10 cellular contexts compared by ENCODE assay signal in the genomic region with DNA sequence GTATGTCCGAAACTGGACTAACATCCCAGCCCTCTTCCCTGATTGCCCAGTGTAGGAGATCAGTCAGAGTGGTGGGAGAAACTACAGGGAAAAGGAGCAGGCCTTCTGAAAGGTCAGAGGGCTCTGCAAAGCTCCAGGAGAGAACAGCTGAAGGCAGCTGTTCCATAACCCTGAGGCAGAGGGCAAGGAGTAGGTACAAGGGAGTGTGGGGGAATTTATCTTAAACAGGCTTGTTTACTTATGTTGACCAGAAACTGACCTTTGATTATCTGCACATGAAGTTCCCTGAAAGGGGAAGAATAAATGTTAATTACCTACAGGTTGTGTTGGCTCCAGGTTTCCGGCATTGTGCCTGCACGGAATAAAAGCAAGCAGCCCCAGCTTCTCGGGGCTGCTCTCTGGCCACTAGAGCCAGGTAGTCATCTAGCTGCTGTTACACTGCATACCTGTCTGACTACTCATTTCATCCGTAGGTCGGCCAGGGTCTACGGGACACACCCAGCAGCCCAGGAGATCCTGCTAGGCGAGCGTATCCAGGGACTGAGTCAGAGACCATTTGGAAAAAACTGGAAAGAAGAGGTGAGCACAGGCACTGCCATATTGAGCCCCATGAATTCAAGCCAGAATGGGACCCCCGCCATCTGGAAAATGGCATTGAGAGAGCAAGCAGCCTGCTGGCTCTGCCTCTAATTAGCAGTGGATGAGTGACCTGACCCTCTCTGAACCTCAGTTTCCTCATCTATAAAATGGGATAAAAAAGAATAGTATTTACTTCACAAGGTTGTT. TPM values are rescaled to one million over a fixed set of nuclear protein-coding genes. Genes with fewer than 3 reads are reported as not detected.
DNase-seq lines count a peak whose midpoint lies in the region; ATAC-seq and TF ChIP-seq lines count a peak whose summit lies in the region.
"Had no signal": no experiment of that assay in that cellular context is flagged by ENCODE, and none has a peak within 500 bp of the region (broad histone marks: within the 10 kb centered on the region; RNA-seq: fewer than 3 reads in every experiment).

No MANE protein-coding gene starts in this region.

- peak; percentile 95 for ATAC-seq in esophagus mucosa
- ATAC-seq in omental fat pad (ENCODE audit: low FRiP score): peak; percentile 78
- no peak for ATAC-seq in T-helper 17 cell
- ATAC-seq: CD8-positive, alpha-beta T cell had no signal

- H3K4me3 Mint-ChIP-seq in T-helper 17 cell: no peak overlapping the region
- H3K4me3 Mint-ChIP-seq: CD8-positive, alpha-beta T cell had no signal

- TF ChIP-seq POLR2A in Peyer's patch (IDR thresholded peaks at IDR 0.05): peak; percentile 35 to 63

- H3K27ac Mint-ChIP-seq in T-helper 17 cell: no peak overlapping the region
- H3K27ac Mint-ChIP-seq: CD8-positive, alpha-beta T cell had no signal

- peak; percentile 37 for DNase-seq in DMS153 (lab: John Stamatoyannopoulos, UW)
- peak in 2 of 3 donors; percentile 81 to 87 for DNase-seq in Peyer's patch
- no peak for DNase-seq in omental fat pad (ENCODE audit: low spot score)
- DNase-seq in GM10266 (ENCODE audit: extremely low spot score): no peak
- no peak for DNase-seq in H7
- DNase-seq in T-helper 17 cell: no peak
- DNase-seq in NCI-H1436 treated with DMSO at 0.1 percent for 48 hours (lab: John Stamatoyannopoulos, UW): no peak
- DNase-seq: CD8-positive, alpha-beta T cell; T1000 had no signal

- peaks cover 0 to 24% (median 2%) of the 10 kb centered on the region in 4 donors for H3K4me1 ChIP-seq in Peyer's patch

- peaks cover 3% of the 10 kb centered on the region for H3K36me3 Mint-ChIP-seq in T-helper 17 cell (ENCODE audit: low read depth)
- H3K36me3 Mint-ChIP-seq: CD8-positive, alpha-beta T cell had no signal

- TF ChIP-seq CTCF in Peyer's patch (IDR thresholded peaks at IDR 0.05) (peak in 2 of 6 experiments; percentile 18 to 20), omental fat pad (IDR thresholded peaks at IDR 0.05) (no peak), GM10266 (IDR thresholded peaks at IDR 0.05; ENCODE audit: control insufficient read depth, insufficient read depth, low read depth, missing control alignments) (no peak)

- H3K27me3 ChIP-seq in Peyer's patch (no peaks in the 10 kb centered on the region), H7 (ENCODE audit: control insufficient read depth, insufficient read depth, low read length) (no peaks in the 10 kb centered on the region)

- H3K4me1 Mint-ChIP-seq in T-helper 17 cell: peaks cover 6% of the 10 kb centered on the region

- no peaks in the 10 kb centered on the region for H3K27me3 Mint-ChIP-seq in T-helper 17 cell

- H3K36me3 ChIP-seq in Peyer's patch (no peaks in the 10 kb centered on the region), H7 (replicated peaks; ENCODE audit: control insufficient read depth, insufficient read depth, low read length) (no peaks in the 10 kb centered on the region; the same call in 1 of the 2 replicates)

- H3K4me3 ChIP-seq in Peyer's patch (no peak overlapping the region), H7 (ENCODE audit: insufficient read depth, low read depth, low read length) (no peak overlapping the region)

- H3K27ac ChIP-seq in Peyer's patch: peak overlapping the region in 3 of 4 donors; percentile 41 to 94 (median 83)

- H3K9me3 ChIP-seq in Peyer's patch: no peaks in the 10 kb centered on the region
- H3K9me3 ChIP-seq in T-helper 17 cell (ENCODE audit: control insufficient read depth, low read length, poor library complexity, severe bottlenecking): no peaks in the 10 kb centered on the region

RNA-seq across cellular contexts. Expression of a gene that starts 14.9 kb away (rescaled TPM):
- total RNA-seq in Peyer's patch (10 to 100 TPM in 1 of 4 donors, 1 to 10 TPM in 3; 6.7 to 12.1 (median 7.8) TPM), esophagus mucosa (11.1 TPM), omental fat pad (1 to 10 TPM; 4.3 to 7.2 (median 6.5) TPM), T-helper 17 cell (1 to 10 TPM; 1.4 to 2.6 TPM)
- 7.9 and 8.2 TPM in 2 replicates for total RNA-seq in H7 (2014; rRNA removed; shearing (Covaris generic))

RNA-seq across cellular contexts. Expression of a gene that starts 15.8 kb away (rescaled TPM):
- total RNA-seq in Peyer's patch: 10 to 100 TPM; 21.2 to 62.7 (median 26.8) TPM
- total RNA-seq in esophagus mucosa: 110 TPM
- total RNA-seq in omental fat pad: 10 to 100 TPM; 19.5 to 41.0 (median 29.7) TPM
- 388 and 484 TPM in 2 replicates for total RNA-seq in H7 (2014; rRNA removed; shearing (Covaris generic))
- 10 to 100 TPM in 1 of 2 donors, 1 to 10 TPM in 1; 9.3 to 13.8 TPM for total RNA-seq in T-helper 17 cell

RNA-seq across cellular contexts. Expression of a gene that starts 31.2 kb away (rescaled TPM):
- total RNA-seq in Peyer's patch (1 to 10 TPM in 1 of 4 donors, under 1 TPM in 1, not detected in 2; 0.95 to 1.6 TPM), esophagus mucosa (3.3 TPM), omental fat pad (not detected), T-helper 17 cell (under 1 TPM in 1 of 2 donors, not detected in 1; 0.31 TPM)
- 38.9 and 42.2 TPM in 2 replicates for total RNA-seq in H7 (2014; rRNA removed; shearing (Covaris generic))

Comparison
In these comparisons a context has a peak if more than half of its experiments do, and no peak if none do; other contexts are left out.
1. DNase-seq: peak in DMS153 (single experiment) and Peyer's patch (2 of 3); none in omental fat pad (single experiment), GM10266 (single experiment), H7 (single experiment), T-helper 17 cell (0 of 3) and NCI-H1436 treated with DMSO at 0.1 percent for 48 hours (single experiment).